In the genomic region with DNA sequence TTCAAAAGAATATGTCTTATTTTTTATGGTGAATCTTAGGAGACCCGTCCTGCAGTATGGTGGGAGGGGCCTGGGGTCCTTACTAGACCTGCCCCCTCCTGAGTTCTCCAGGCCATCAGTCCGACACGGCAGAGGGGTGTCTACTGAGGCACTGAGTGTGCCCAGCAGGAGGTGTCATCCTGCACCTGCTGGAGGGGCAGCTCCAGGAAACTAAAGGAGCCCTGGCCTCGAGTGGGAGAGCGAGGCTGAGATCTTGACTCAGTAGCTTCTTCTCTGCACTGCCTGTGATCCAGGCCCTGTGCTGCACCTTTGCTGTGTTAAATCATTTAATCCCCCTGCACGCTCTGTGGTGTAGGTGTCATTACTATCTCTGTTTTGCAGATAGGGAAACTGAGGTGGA, we compare ENCODE assay signal across 21 cellular contexts.
"Had no signal": no experiment of that assay in that cellular context is flagged by ENCODE, and none has a peak within 500 bp of the region (broad histone marks: within the 10 kb centered on the region; RNA-seq: fewer than 3 reads in every experiment).

No MANE protein-coding gene starts in this region.

- H3K4me1 Mint-ChIP-seq: central memory CD8-positive, alpha-beta T cell had no signal

- ATAC-seq: PC-3, WTC11 had no signal

- H3K36me3 Mint-ChIP-seq: activated naive CD8-positive, alpha-beta T cell; brain; WTC11 had no signal

- H3K9me3 Mint-ChIP-seq: activated T-cell treated with anti-CD3 and anti-CD28 coated beads, Interleukin-2, amount 50 U/mL, for 24 hours; central memory CD8-positive, alpha-beta T cell; T-helper 1 cell treated with Interleukin-12 subunit alpha and Interleukin-12 subunit beta and Interleukin-4 antibody, amounts not matched to agents 30 μg/mL and 1 μg/mL, for 36 hours had no signal

- H3K4me3 Mint-ChIP-seq: activated naive CD8-positive, alpha-beta T cell; activated T-cell treated with anti-CD3 and anti-CD28 coated beads, Interleukin-2, amount 50 U/mL, for 24 hours; brain; central memory CD8-positive, alpha-beta T cell; T-helper 1 cell treated with Interleukin-12 subunit alpha and Interleukin-12 subunit beta and Interleukin-4 antibody, amounts not matched to agents 30 μg/mL and 1 μg/mL, for 36 hours; WTC11 had no signal

- DNase-seq: activated CD4-positive, alpha-beta T cell treated with anti-CD3 and anti-CD28 coated beads for 48 hours; activated CD4-positive, alpha-beta T cell treated with anti-CD3 and anti-CD28 coated beads, Interleukin-2, amount 50 U/mL, for 4 hours; activated CD4-positive, CD25-positive, alpha-beta regulatory T cell treated with anti-CD3 and anti-CD28 coated beads, Interleukin-2, amount 50 U/mL, for 72 hours; activated effector memory CD4-positive, alpha-beta T cell treated with anti-CD3 and anti-CD28 coated beads, Interleukin-2, amount 50 U/mL, for 16 hours; activated naive CD4-positive, alpha-beta T cell treated with Interleukin-2 at 50 U/mL for 16 hours; activated T-cell treated with anti-CD3 and anti-CD28 coated beads, Interleukin-2, amount 50 U/mL, for 24 hours; amygdala; MG63; MV-4-11; NCI-H1436; NCI-H187 treated with DMSO at 0.1 percent for 48 hours; NCI-H2081 treated with DMSO at 0.1 percent for 48 hours; NCI-H446; NCI-H524; PC-3; SHP77 treated with DMSO at 0.1 percent for 48 hours had no signal

- H3K27ac Mint-ChIP-seq: activated naive CD8-positive, alpha-beta T cell; activated T-cell treated with anti-CD3 and anti-CD28 coated beads, Interleukin-2, amount 50 U/mL, for 24 hours; brain; T-helper 1 cell treated with Interleukin-12 subunit alpha and Interleukin-12 subunit beta and Interleukin-4 antibody, amounts not matched to agents 30 μg/mL and 1 μg/mL, for 36 hours; WTC11 had no signal
